ENCODE assay signal across 30 cellular contexts in the genomic region with DNA sequence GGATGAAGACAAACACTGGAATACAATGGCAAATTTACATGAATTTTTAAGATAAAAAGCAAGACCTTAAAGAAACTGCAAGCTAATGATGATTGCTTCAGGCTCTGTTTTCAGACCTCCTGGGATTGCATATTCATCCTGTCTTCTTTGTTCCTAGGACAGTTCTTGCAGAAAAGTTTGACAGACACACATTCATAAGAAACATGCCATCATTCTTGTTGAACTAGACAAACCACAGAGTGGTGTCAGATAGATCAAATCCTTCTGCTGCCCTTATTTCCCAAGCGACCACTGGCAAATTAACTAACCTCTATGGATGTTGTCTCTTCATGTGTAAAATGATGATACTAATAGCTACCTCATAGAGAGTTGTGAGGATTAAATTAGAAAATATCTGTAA.
"Had no signal": no experiment of that assay in that cellular context is flagged by ENCODE, and none has a peak within 500 bp of the region (broad histone marks: within the 10 kb centered on the region; RNA-seq: fewer than 3 reads in every experiment).

No MANE protein-coding gene starts in this region.

- FAIRE-seq: TTC549 had no signal

- H3K4me3 ChIP-seq: adrenal gland, body of pancreas, breast epithelium, MG63, Peyer's patch, SJSA1 had no signal

- H3K9me2 ChIP-seq: SK-N-SH had no signal

- H3K9me3 Mint-ChIP-seq: activated CD4-positive, alpha-beta T cell treated with anti-CD3 and anti-CD28 coated beads, Interleukin-2, amount 10 ng/mL, durations not matched to agents 24 days and 14 days; activated naive CD4-positive, alpha-beta T cell treated with anti-CD3 and anti-CD28 coated beads for 36 hours; activated naive CD4-positive, alpha-beta T cell treated with anti-CD3 and anti-CD28 coated beads, Interleukin-2, amount 50 U/mL, for 72 hours; activated T-helper 2 cell treated with anti-CD3 and anti-CD28 coated beads, Interferon-gamma antibody, Interleukin-2, Interleukin-4, amounts not matched to agents 10 μg/mL and 5 μg/mL and 100 μg/mL, durations not matched to agents 14 hours and 24 hours and 36 hours; T-helper 2 cell treated with Interferon-gamma antibody and Interleukin-4, amounts not matched to agents 5 μg/mL and 100 μg/mL, for 36 hours had no signal

- H3K27ac ChIP-seq: adrenal gland, body of pancreas, breast epithelium, Peyer's patch, SJSA1 had no signal

- ATAC-seq: activated CD8-positive, alpha-beta T cell treated with anti-CD3 and anti-CD28 coated beads, Interleukin-2, amount 10 ng/mL, durations not matched to agents 7 days and 5 days; activated naive CD4-positive, alpha-beta T cell treated with anti-CD3 and anti-CD28 coated beads, Interleukin-2, amount 50 U/mL, for 72 hours; body of pancreas had no signal

- DNase-seq: activated CD4-positive, alpha-beta T cell treated with anti-CD3 and anti-CD28 coated beads, Interleukin-2, amount 10 ng/mL, durations not matched to agents 24 days and 14 days; activated CD4-positive, alpha-beta T cell treated with anti-CD3 and anti-CD28 coated beads, Interleukin-2, amount 50 U/mL, for 4 hours; activated CD8-positive, alpha-beta T cell treated with anti-CD3 and anti-CD28 coated beads, Interleukin-2, amount 10 ng/mL, durations not matched to agents 7 days and 5 days; activated gamma-delta T cell; activated naive CD4-positive, alpha-beta T cell treated with anti-CD3 and anti-CD28 coated beads for 36 hours; activated T-cell treated with anti-CD3 and anti-CD28 coated beads, Interleukin-2, amount 50 U/mL, for 24 hours; adrenal gland; aorta; body of pancreas; Karpas-422; MG63; NCI-H1048; NCI-H1105 treated with DMSO at 0.1 percent for 48 hours; NCI-H1436; NCI-H1694; NCI-H1930; NCI-H2081 treated with DMSO at 0.1 percent for 48 hours; NCI-H345; NCI-H524 treated with DMSO at 0.1 percent for 48 hours; Peyer's patch; RPMI8226; SHP77 treated with DMSO at 0.1 percent for 48 hours; SK-N-SH had no signal

- H3K9me3 ChIP-seq: adrenal gland, body of pancreas, breast epithelium, MG63, Peyer's patch, SJSA1, SK-N-SH had no signal

- H3K27me3 Mint-ChIP-seq: activated CD4-positive, alpha-beta T cell treated with anti-CD3 and anti-CD28 coated beads, Interleukin-2, amount 10 ng/mL, durations not matched to agents 24 days and 14 days; activated T-cell treated with anti-CD3 and anti-CD28 coated beads, Interleukin-2, amount 50 U/mL, for 24 hours had no signal

- H3K36me3 Mint-ChIP-seq: activated naive CD4-positive, alpha-beta T cell treated with anti-CD3 and anti-CD28 coated beads, Interleukin-2, amount 50 U/mL, for 72 hours had no signal

- H3K4me1 Mint-ChIP-seq: activated CD4-positive, alpha-beta T cell treated with anti-CD3 and anti-CD28 coated beads, Interleukin-2, amount 10 ng/mL, durations not matched to agents 24 days and 14 days had no signal

- H3K4me1 ChIP-seq: adrenal gland, body of pancreas, breast epithelium, Peyer's patch had no signal

- H3K27me3 ChIP-seq: adrenal gland, body of pancreas, breast epithelium, MG63, Peyer's patch, SJSA1 had no signal

- H3K4me3 Mint-ChIP-seq: activated CD4-positive, alpha-beta T cell treated with anti-CD3 and anti-CD28 coated beads, Interleukin-2, amount 10 ng/mL, durations not matched to agents 24 days and 14 days; activated CD8-positive, alpha-beta T cell treated with anti-CD3 and anti-CD28 coated beads, Interleukin-2, amount 10 ng/mL, durations not matched to agents 7 days and 5 days; activated naive CD4-positive, alpha-beta T cell treated with anti-CD3 and anti-CD28 coated beads for 36 hours; activated T-cell treated with anti-CD3 and anti-CD28 coated beads, Interleukin-2, amount 50 U/mL, for 24 hours; T-helper 1 cell treated with Interleukin-12 subunit alpha and Interleukin-12 subunit beta and Interleukin-4 antibody, amounts not matched to agents 30 μg/mL and 1 μg/mL, for 36 hours; T-helper 2 cell treated with Interferon-gamma antibody and Interleukin-4, amounts not matched to agents 5 μg/mL and 100 μg/mL, for 36 hours had no signal

- H3K36me3 ChIP-seq: adrenal gland, breast epithelium, MG63, Peyer's patch, SJSA1 had no signal

- H3K27ac Mint-ChIP-seq: activated CD4-positive, alpha-beta T cell treated with anti-CD3 and anti-CD28 coated beads, Interleukin-2, amount 10 ng/mL, durations not matched to agents 24 days and 14 days; activated CD8-positive, alpha-beta T cell treated with anti-CD3 and anti-CD28 coated beads, Interleukin-2, amount 10 ng/mL, durations not matched to agents 7 days and 5 days; activated naive CD4-positive, alpha-beta T cell treated with anti-CD3 and anti-CD28 coated beads for 36 hours; activated naive CD4-positive, alpha-beta T cell treated with anti-CD3 and anti-CD28 coated beads, Interleukin-2, amount 50 U/mL, for 72 hours; activated T-cell treated with anti-CD3 and anti-CD28 coated beads, Interleukin-2, amount 50 U/mL, for 24 hours; activated T-helper 2 cell treated with anti-CD3 and anti-CD28 coated beads, Interferon-gamma antibody, Interleukin-2, Interleukin-4, amounts not matched to agents 10 μg/mL and 5 μg/mL and 100 μg/mL, durations not matched to agents 14 hours and 24 hours and 36 hours; T-helper 1 cell treated with Interleukin-12 subunit alpha and Interleukin-12 subunit beta and Interleukin-4 antibody, amounts not matched to agents 30 μg/mL and 1 μg/mL, for 36 hours; T-helper 2 cell treated with Interferon-gamma antibody and Interleukin-4, amounts not matched to agents 5 μg/mL and 100 μg/mL, for 36 hours had no signal

- H3K9ac ChIP-seq: SK-N-SH had no signal
